In the genomic region with DNA sequence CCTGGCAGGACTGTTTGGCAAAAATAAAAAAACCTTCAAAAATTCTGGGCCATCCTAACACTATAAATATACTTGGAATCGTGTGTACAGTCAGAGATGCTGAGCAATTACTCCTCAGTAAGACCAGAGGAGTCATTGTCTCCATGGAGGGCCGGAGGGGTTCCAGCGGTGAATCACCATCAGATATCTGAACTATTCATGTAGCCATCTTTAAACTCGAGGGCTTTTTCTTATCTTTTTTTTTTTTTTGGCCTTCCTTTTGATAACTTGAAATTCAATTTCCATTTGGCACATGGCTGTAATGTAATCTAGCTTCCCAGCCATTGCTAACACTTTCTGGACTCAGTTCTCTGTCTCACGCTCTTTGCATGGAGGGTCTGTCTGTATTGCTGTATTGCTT, we compare ENCODE assay signal across 1 cellular context.
TF ChIP-seq lines count a peak whose summit lies in the region.

No MANE protein-coding gene starts in this region.

TF ChIP-seq in SK-N-SH, 30 proteins besides CTCF, POLR2A, EP300 and RAD21 (continued from another document):
- TF ChIP-seq MEF2A (IDR thresholded peaks at IDR 0.05; ENCODE audit: borderline replicate concordance, low read depth) (peak; percentile 54; the same call in 1 of the 2 replicates), TCF12 (IDR thresholded peaks at IDR 0.05) (peak; percentile 45), GATA2 (CRISPR knock-in tag; IDR thresholded peaks at IDR 0.05) (peak; percentile 61), RCOR1 (IDR thresholded peaks at IDR 0.05; ENCODE audit: low read length) (peak; percentile 82), FOSL2 (IDR thresholded peaks at IDR 0.05; ENCODE audit: borderline replicate concordance, low read depth) (peak; percentile 66; the same call in 1 of the 2 replicates), NFIC (IDR thresholded peaks at IDR 0.05; ENCODE audit: borderline replicate concordance) (peak; percentile 22; the same call in 1 of the 2 replicates), TEAD4 (IDR thresholded peaks at IDR 0.05; ENCODE audit: borderline replicate concordance, insufficient read depth) (no peak), TAF1 (IDR thresholded peaks at IDR 0.05; ENCODE audit: borderline replicate concordance, low read depth, low read length) (no peak), FOXJ3 (CRISPR knock-in tag; IDR thresholded peaks at IDR 0.05) (no peak), IRF3 (IDR thresholded peaks at IDR 0.05; ENCODE audit: low read depth, low read length) (no peak), YY1 (IDR thresholded peaks at IDR 0.05; ENCODE audit: low read depth) (peak; percentile 69; the same call in 1 of the 2 replicates), RXRA (IDR thresholded peaks at IDR 0.05; ENCODE audit: borderline replicate concordance, low read depth) (no peak), NRF1 (IDR thresholded peaks at IDR 0.05; ENCODE audit: low read depth, low read length) (no peak), MXI1 (IDR thresholded peaks at IDR 0.05; ENCODE audit: low read depth, low read length) (no peak; the same call in 1 of the 2 replicates), POLR2AphosphoS5 (IDR thresholded peaks at IDR 0.05; ENCODE audit: low read depth, low read length) (no peak), CHD2 (IDR thresholded peaks at IDR 0.05; ENCODE audit: low read length, partially characterized antibody) (peak; percentile 15)
- TF ChIP-seq, protein P1, sequence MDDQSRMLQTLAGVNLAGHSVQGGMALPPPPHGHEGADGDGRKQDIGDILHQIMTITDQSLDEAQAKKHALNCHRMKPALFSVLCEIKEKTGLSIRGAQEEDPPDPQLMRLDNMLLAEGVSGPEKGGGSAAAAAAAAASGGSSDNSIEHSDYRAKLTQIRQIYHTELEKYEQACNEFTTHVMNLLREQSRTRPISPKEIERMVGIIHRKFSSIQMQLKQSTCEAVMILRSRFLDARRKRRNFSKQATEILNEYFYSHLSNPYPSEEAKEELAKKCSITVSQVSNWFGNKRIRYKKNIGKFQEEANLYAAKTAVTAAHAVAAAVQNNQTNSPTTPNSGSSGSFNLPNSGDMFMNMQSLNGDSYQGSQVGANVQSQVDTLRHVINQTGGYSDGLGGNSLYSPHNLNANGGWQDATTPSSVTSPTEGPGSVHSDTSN (IDR thresholded peaks at IDR 0.05): no peak
- TF ChIP-seq, protein P2, sequence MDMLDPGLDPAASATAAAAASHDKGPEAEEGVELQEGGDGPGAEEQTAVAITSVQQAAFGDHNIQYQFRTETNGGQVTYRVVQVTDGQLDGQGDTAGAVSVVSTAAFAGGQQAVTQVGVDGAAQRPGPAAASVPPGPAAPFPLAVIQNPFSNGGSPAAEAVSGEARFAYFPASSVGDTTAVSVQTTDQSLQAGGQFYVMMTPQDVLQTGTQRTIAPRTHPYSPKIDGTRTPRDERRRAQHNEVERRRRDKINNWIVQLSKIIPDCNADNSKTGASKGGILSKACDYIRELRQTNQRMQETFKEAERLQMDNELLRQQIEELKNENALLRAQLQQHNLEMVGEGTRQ (IDR thresholded peaks at IDR 0.05; ENCODE audit: borderline replicate concordance, low read depth, low read length): no peak
- TF ChIP-seq, protein P3, sequence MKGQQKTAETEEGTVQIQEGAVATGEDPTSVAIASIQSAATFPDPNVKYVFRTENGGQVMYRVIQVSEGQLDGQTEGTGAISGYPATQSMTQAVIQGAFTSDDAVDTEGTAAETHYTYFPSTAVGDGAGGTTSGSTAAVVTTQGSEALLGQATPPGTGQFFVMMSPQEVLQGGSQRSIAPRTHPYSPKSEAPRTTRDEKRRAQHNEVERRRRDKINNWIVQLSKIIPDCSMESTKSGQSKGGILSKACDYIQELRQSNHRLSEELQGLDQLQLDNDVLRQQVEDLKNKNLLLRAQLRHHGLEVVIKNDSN (IDR thresholded peaks at IDR 0.05; ENCODE audit: borderline replicate concordance, low read depth): no peak
- TF ChIP-seq, protein P4, sequence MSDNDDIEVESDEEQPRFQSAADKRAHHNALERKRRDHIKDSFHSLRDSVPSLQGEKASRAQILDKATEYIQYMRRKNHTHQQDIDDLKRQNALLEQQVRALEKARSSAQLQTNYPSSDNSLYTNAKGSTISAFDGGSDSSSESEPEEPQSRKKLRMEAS (IDR thresholded peaks at IDR 0.05; ENCODE audit: low read depth): peak; percentile 87
